14 cellular contexts compared by ENCODE assay signal in genomic region chr11:105466582-105467228, GRCh38.
DNase-seq lines count a peak whose midpoint lies in the region; FAIRE-seq and TF ChIP-seq lines count a peak whose summit lies in the region.
"Had no signal": no experiment of that assay in that cellular context is flagged by ENCODE, and none has a peak within 500 bp of the region (broad histone marks: within the 10 kb centered on the region; RNA-seq: fewer than 3 reads in every experiment).

No MANE protein-coding gene starts in this region.

- H4K20me1 ChIP-seq in GM23248 (ENCODE audit: insufficient read depth), result no peaks in the 10 kb centered on the region
- no peaks in the 10 kb centered on the region for H4K20me1 ChIP-seq in endothelial cell of umbilical vein (replicated peaks; ENCODE audit: control insufficient read depth, extremely low read depth, insufficient read depth, low read length)

- in situ Hi-C loops in GM23248 (cut with MboI), result no loop called here

- no peaks in the 10 kb centered on the region for H3K36me3 Mint-ChIP-seq in mesothelial cell of epicardium
- H3K36me3 Mint-ChIP-seq in activated T-cell treated with anti-CD3 and anti-CD28 coated beads, Interleukin-2, amount 50 U/mL, for 24 hours (ENCODE audit: low read depth), result no peaks in the 10 kb centered on the region

- DNase-seq in GM23248 (peak; percentile 3), NCI-H1048 (lab: John Stamatoyannopoulos, UW) (peak; percentile 30), endothelial cell of umbilical vein (ENCODE audit: low read depth, low spot score) (peak; percentile 91), mesothelial cell of epicardium (ENCODE audit: low spot score in 2 of 2, unreplicated experiment in 2 of 2) (no peak), mesenteric fat pad (ENCODE audit: low spot score) (no peak), T1000 (lab: John Stamatoyannopoulos, UW) (no peak)
- no peak for DNase-seq in activated T-cell treated with anti-CD3 and anti-CD28 coated beads, Interleukin-2, amount 50 U/mL, for 24 hours
- DNase-seq: H7, KG1, lower lobe of right lung, Right ventricle myocardium superior, WERI-Rb-1 had no signal

- H3K27ac Mint-ChIP-seq in mesothelial cell of epicardium, result peak overlapping the region; percentile 45
- H3K27ac Mint-ChIP-seq in activated T-cell treated with anti-CD3 and anti-CD28 coated beads, Interleukin-2, amount 50 U/mL, for 24 hours, result no peak overlapping the region

- H3K4me1 Mint-ChIP-seq in mesothelial cell of epicardium, result peaks cover 27% of the 10 kb centered on the region
- H3K4me1 Mint-ChIP-seq in activated T-cell treated with anti-CD3 and anti-CD28 coated beads, Interleukin-2, amount 50 U/mL, for 24 hours (ENCODE audit: low read depth), result no peaks in the 10 kb centered on the region

- H3K4me3 ChIP-seq in GM23248 (no peak overlapping the region), endothelial cell of umbilical vein (replicated peaks in 1 of 3; ENCODE audit: insufficient read depth in 1 of 3, low read depth in 1 of 3, low read length in 3 of 3) (no peak overlapping the region)
- H3K4me3 ChIP-seq: gastroesophageal sphincter, lower lobe of right lung, prostate gland had no signal

- H3K9ac ChIP-seq in GM23248 (no peak overlapping the region), endothelial cell of umbilical vein (replicated peaks; ENCODE audit: extremely low read depth, insufficient read depth, low read length) (peak overlapping the region; percentile 9)

- no peaks in the 10 kb centered on the region for H3K9me1 ChIP-seq in endothelial cell of umbilical vein (replicated peaks; ENCODE audit: control insufficient read depth, extremely low read depth, insufficient read depth, low read length)

- CTCF ChIA-PET in endothelial cell of umbilical vein (lab: Charles Lee), result interaction anchor here (1.0 to 2.1 kb wide), 5 partner anchors 12 to 396 kb away, joined by 3 to 7 read pairs (median 3); no protein-coding TSS in a partner anchor

- dilution Hi-C loops in endothelial cell of umbilical vein (cut with MboI; ENCODE audit: extremely low pct_ligation_motif_present, low sequenced_read_pairs), result no loop called here

- H3K36me3 ChIP-seq in GM23248 (ENCODE audit: low read depth) (no peaks in the 10 kb centered on the region), endothelial cell of umbilical vein (ENCODE audit: control insufficient read depth in 2 of 2, extremely low read depth in 1 of 2, insufficient read depth in 2 of 2, low read length in 2 of 2) (no peaks in the 10 kb centered on the region)
- H3K36me3 ChIP-seq: gastroesophageal sphincter, lower lobe of right lung, prostate gland, WERI-Rb-1 had no signal

- TF ChIP-seq POLR2A in endothelial cell of umbilical vein (IDR thresholded peaks at IDR 0.05; ENCODE audit: low read depth, low read length), result no peak

- no TSS peak for BruUV-seq in endothelial cell of umbilical vein (replicated peaks; lab: Mats Ljungman, UMichigan)

- H2AFZ ChIP-seq in GM23248 (no peak overlapping the region), endothelial cell of umbilical vein (ENCODE audit: low read depth, low read length) (no peak overlapping the region)

- H3K4me3 Mint-ChIP-seq in mesothelial cell of epicardium, result no peak overlapping the region
- no peak overlapping the region for H3K4me3 Mint-ChIP-seq in activated T-cell treated with anti-CD3 and anti-CD28 coated beads, Interleukin-2, amount 50 U/mL, for 24 hours

- H3K27me3 Mint-ChIP-seq in mesothelial cell of epicardium (ENCODE audit: low read depth), result no peaks in the 10 kb centered on the region
- no peaks in the 10 kb centered on the region for H3K27me3 Mint-ChIP-seq in activated T-cell treated with anti-CD3 and anti-CD28 coated beads, Interleukin-2, amount 50 U/mL, for 24 hours

- no peaks in the 10 kb centered on the region for H3K4me1 ChIP-seq in GM23248 (ENCODE audit: insufficient read depth)
- peaks cover 17% of the 10 kb centered on the region for H3K4me1 ChIP-seq in endothelial cell of umbilical vein (ENCODE audit: control insufficient read depth, extremely low read depth, insufficient read depth, low read length)
- H3K4me1 ChIP-seq: gastroesophageal sphincter, lower lobe of right lung, prostate gland had no signal

- H3K9me3 Mint-ChIP-seq in mesothelial cell of epicardium, result peaks cover 3% of the 10 kb centered on the region
- H3K9me3 Mint-ChIP-seq in activated T-cell treated with anti-CD3 and anti-CD28 coated beads, Interleukin-2, amount 50 U/mL, for 24 hours, result no peaks in the 10 kb centered on the region

- H3F3A ChIP-seq in GM23248 (ENCODE audit: insufficient read depth), result no peaks in the 10 kb centered on the region

- H3K9me3 ChIP-seq in GM23248 (ENCODE audit: low read depth), result no peaks in the 10 kb centered on the region
- no peaks in the 10 kb centered on the region for H3K9me3 ChIP-seq in endothelial cell of umbilical vein (replicated peaks; ENCODE audit: control insufficient read depth, insufficient read depth, low read length)
- H3K9me3 ChIP-seq: gastroesophageal sphincter, lower lobe of right lung, prostate gland had no signal

- H3K79me2 ChIP-seq in GM23248 (ENCODE audit: insufficient read depth) (no peaks in the 10 kb centered on the region), endothelial cell of umbilical vein (ENCODE audit: control insufficient read depth, insufficient read depth, low read length) (no peaks in the 10 kb centered on the region)

- no peak for TF ChIP-seq CTCF in endothelial cell of umbilical vein (IDR thresholded peaks at IDR 0.05; ENCODE audit: extremely low read depth in 1 of 2, insufficient read depth in 1 of 2, low read depth in 1 of 2, low read length in 2 of 2)
- TF ChIP-seq CTCF in mesothelial cell of epicardium (IDR thresholded peaks at IDR 0.05; ENCODE audit: unreplicated experiment), result no peak

- H3K4me2 ChIP-seq in GM23248 (ENCODE audit: unreplicated experiment), result no peak overlapping the region
- peak overlapping the region; percentile 84 for H3K4me2 ChIP-seq in endothelial cell of umbilical vein (ENCODE audit: insufficient read depth, low read length)

- POLR2A ChIA-PET in endothelial cell of umbilical vein (lab: Charles Lee), result no interaction called here

- intact Hi-C loops in endothelial cell of umbilical vein (cut with micrococcal nuclease), result loop anchor here (5.0 kb wide), 1 partner anchor 499 kb away; the partner anchor contains the start of gene CASP4

- H3K27me3 ChIP-seq in GM23248 (replicated peaks; ENCODE audit: insufficient read depth) (no peaks in the 10 kb centered on the region), endothelial cell of umbilical vein (ENCODE audit: control insufficient read depth in 2 of 2, insufficient read depth in 2 of 2, low read length in 2 of 2) (no peaks in the 10 kb centered on the region)
- H3K27me3 ChIP-seq: gastroesophageal sphincter had no signal

- no peaks in the 10 kb centered on the region for H3K9me2 ChIP-seq in GM23248 (ENCODE audit: insufficient read depth)

- H3K27ac ChIP-seq in GM23248 (no peak overlapping the region), endothelial cell of umbilical vein (ENCODE audit: insufficient read depth, low read depth, low read length) (peak overlapping the region; percentile 11)
- H3K27ac ChIP-seq: gastroesophageal sphincter, lower lobe of right lung, prostate gland, WERI-Rb-1 had no signal

- WGBS in GM23248 (ENCODE audit: low coverage in 1 of 2, low lambda C conversion rate in 2 of 2, missing lambda C conversion rate in 2 of 2), 2 experiments, result 31 to 32% methylated on average over 2 of the region's 2 CpGs

- FAIRE-seq in endothelial cell of umbilical vein (lab: Jason Lieb, UNC), result peak; percentile 80

TF ChIP-seq in endothelial cell of umbilical vein, 7 proteins besides CTCF, POLR2A, EP300 and RAD21:
- TF ChIP-seq POLR2AphosphoS5 (IDR thresholded peaks at IDR 0.05; ENCODE audit: insufficient read depth, low read depth, low read length) (peak; percentile 24), JUN (IDR thresholded peaks at IDR 0.05; ENCODE audit: borderline replicate concordance, insufficient read depth, insufficient read length, low read depth) (no peak), GATA2 (IDR thresholded peaks at IDR 0.05; ENCODE audit: insufficient read depth, insufficient read length, low read depth, low read length) (peak; percentile 82), MYC (IDR thresholded peaks at IDR 0.05; ENCODE audit: low read depth, low read length) (no peak), FOS (IDR thresholded peaks at IDR 0.05; ENCODE audit: borderline replicate concordance, insufficient read depth, low read length) (peak; percentile 34)
- TF ChIP-seq, protein P1, sequence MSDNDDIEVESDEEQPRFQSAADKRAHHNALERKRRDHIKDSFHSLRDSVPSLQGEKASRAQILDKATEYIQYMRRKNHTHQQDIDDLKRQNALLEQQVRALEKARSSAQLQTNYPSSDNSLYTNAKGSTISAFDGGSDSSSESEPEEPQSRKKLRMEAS (IDR thresholded peaks at IDR 0.05; ENCODE audit: insufficient read depth, insufficient read length), result no peak

Comparison
In these comparisons a context has a peak if more than half of its experiments do, and no peak if none do; other contexts are left out.
1. DNase-seq: peak in GM23248 (single experiment), NCI-H1048 (single experiment) and endothelial cell of umbilical vein (single experiment); none in mesothelial cell of epicardium (0 of 2), mesenteric fat pad (single experiment), activated T-cell treated with anti-CD3 and anti-CD28 coated beads, Interleukin-2, amount 50 U/mL, for 24 hours (single experiment) and T1000 (single experiment).